9 cellular contexts compared by ENCODE assay signal in the genomic region with DNA sequence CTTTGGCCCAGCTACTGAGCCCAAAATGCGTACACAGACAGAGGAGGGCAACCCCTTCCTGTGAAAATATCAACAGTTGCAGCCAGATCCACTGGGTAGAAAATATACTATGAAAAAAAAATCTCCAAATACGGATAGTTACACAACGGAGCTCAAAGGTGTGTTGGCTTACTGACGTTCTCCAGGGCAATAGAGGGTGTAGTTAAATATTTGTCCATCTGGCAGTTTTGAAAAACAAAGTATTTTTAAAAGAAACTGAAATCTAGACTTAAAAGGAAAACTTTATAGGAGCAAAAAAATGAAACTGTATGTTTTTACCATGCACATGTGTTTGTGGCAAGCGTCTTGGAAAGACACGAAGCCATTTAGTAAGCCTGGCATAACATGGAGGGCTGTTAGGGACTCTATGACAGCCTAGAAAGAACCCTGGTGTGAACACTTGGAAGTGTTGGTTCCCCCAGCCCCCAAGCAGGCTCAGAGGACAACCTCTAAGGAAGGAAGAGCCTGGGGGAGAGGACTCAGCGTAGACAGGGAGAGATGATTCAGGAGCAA.
"Had no signal": no experiment of that assay in that cellular context is flagged by ENCODE, and none has a peak within 500 bp of the region (broad histone marks: within the 10 kb centered on the region; RNA-seq: fewer than 3 reads in every experiment).

No MANE protein-coding gene starts in this region.

- H3K4me2 ChIP-seq: GM23338 had no signal

- DNase-seq: H9, HCEC 1CT, IMR-90, KG1 had no signal

- H3K27ac ChIP-seq: HL-60 had no signal

- FAIRE-seq: H1, H54, K562 had no signal

- ATAC-seq: GM23338, K562 had no signal

- H2AFZ ChIP-seq: GM23338 had no signal

- H3K4me3 ChIP-seq: GM23338, K562 had no signal
